Comparison of ENCODE assay signal across 25 cellular contexts in genomic region chr10:126536656-126537055, GRCh38.
"Had no signal": no experiment of that assay in that cellular context is flagged by ENCODE, and none has a peak within 500 bp of the region (broad histone marks: within the 10 kb centered on the region; RNA-seq: fewer than 3 reads in every experiment).

No MANE protein-coding gene starts in this region.

- H3K27ac ChIP-seq: PC-9, Peyer's patch, SJCRH30 had no signal

- H3K4me1 ChIP-seq: Peyer's patch, SJCRH30 had no signal

- H3K36me3 ChIP-seq: MG63, Peyer's patch, SJCRH30 had no signal

- H3K27me3 ChIP-seq: Peyer's patch, SJCRH30 had no signal

- DNase-seq: Karpas-422; KG1; MG63; NCI-H1092; NCI-H1105 treated with DMSO at 0.1 percent for 48 hours; NCI-H1417 treated with DMSO at 0.1 percent for 48 hours; NCI-H1694; NCI-H187 treated with DMSO at 0.1 percent for 48 hours; NCI-H2081 treated with DMSO at 0.1 percent for 48 hours; NCI-H2171; NCI-H226; NCI-H446; NCI-H510A; NCI-H524 treated with DMSO at 0.1 percent for 48 hours; NCI-H69; NK-92 treated with Interleukin-12 subunit alpha and Interleukin-12 subunit beta, amount 100 ng/mL, for 24 hours; OCI-M1; PC-9; Peyer's patch; SHP77 treated with DMSO at 0.1 percent for 48 hours; SJCRH30; T-helper 1 cell had no signal

- H2AFZ ChIP-seq: PC-9 had no signal

- H3K4me2 ChIP-seq: PC-9 had no signal

- H3K9me3 ChIP-seq: MG63, Peyer's patch, SJCRH30 had no signal

- H3K4me3 ChIP-seq: MG63, PC-9, Peyer's patch, SJCRH30 had no signal

- ATAC-seq: HepG2, Right ventricle myocardium inferior, SK-N-SH treated with all-trans-retinoic acid at 6 μM for 48 hours had no signal
